7 cellular contexts compared by ENCODE assay signal in genomic region chr12:49111206-49111605, GRCh38. TPM values are rescaled to one million over a fixed set of nuclear protein-coding genes. Genes with fewer than 3 reads are reported as not detected.
DNase-seq lines count a peak whose midpoint lies in the region; ATAC-seq and TF ChIP-seq lines count a peak whose summit lies in the region.

No MANE protein-coding gene starts in this region.

- H3K4me1 ChIP-seq in SJCRH30: peaks cover 4% of the 10 kb centered on the region

- H3K9me3 ChIP-seq in SJCRH30 (replicated peaks): 0 out of 2 replicates have a peak, but pooled peaks cover 3% of the 10 kb centered on the region

- no peak for TF ChIP-seq CTCF in fibroblast of the aortic adventitia (IDR thresholded peaks at IDR 0.05; ENCODE audit: insufficient read depth, low read length)

- DNase-seq in SJCRH30: no peak
- DNase-seq in fibroblast of the aortic adventitia (ENCODE audit: low read depth): no peak
- DNase-seq in cortex of kidney (lab: John Stamatoyannopoulos, UW): no peak
- DNase-seq in NCI-H2029 (lab: John Stamatoyannopoulos, UW): no peak
- DNase-seq in putamen (ENCODE audit: low spot score): no peak

- peak; percentile 2 for ATAC-seq in GM21786 (IDR thresholded peaks at IDR 0.05; ENCODE audit: unreplicated experiment)

- no peaks in the 10 kb centered on the region for H3K27me3 ChIP-seq in SJCRH30

- H3K4me3 ChIP-seq in SJCRH30 (peak overlapping the region; percentile 70), fibroblast of the aortic adventitia (ENCODE audit: low read depth, low read length) (peak overlapping the region; percentile 61), skin epidermis (peak overlapping the region; percentile 83 to 95 (median 91))

- no peaks in the 10 kb centered on the region for H3K36me3 ChIP-seq in SJCRH30

- H3K27ac ChIP-seq in SJCRH30 (no peak overlapping the region), skin epidermis (peak overlapping the region in 19 of 21 experiments; percentile 37 to 99 (median 95))

RNA-seq across cellular contexts. Expression of gene LMBR1L, which starts 0.6 kb away (rescaled TPM):
- total RNA-seq in SJCRH30 (2014; rRNA removed; shearing (Covaris generic)): 17.8 and 28.9 TPM in 2 replicates
- total RNA-seq in fibroblast of the aortic adventitia (ENCODE audit: low replicate concordance): 20.2 and 57.3 TPM in 2 replicates

RNA-seq across cellular contexts. Expression of gene DHH, which starts 16.6 kb away (rescaled TPM):
- total RNA-seq in SJCRH30 (2014; rRNA removed; shearing (Covaris generic)): 0.04 and 0.13 TPM in 2 replicates
- 0.41 TPM in 1 of 2 replicates, not detected in the other for total RNA-seq in fibroblast of the aortic adventitia (ENCODE audit: low replicate concordance)

RNA-seq across cellular contexts. Expression of gene TUBA1B, which starts 20.0 kb away (rescaled TPM):
- 5,262 and 5,317 TPM in 2 replicates for total RNA-seq in SJCRH30 (2014; rRNA removed; shearing (Covaris generic))
- 159 and 2,451 TPM in 2 replicates for total RNA-seq in fibroblast of the aortic adventitia (ENCODE audit: low replicate concordance)

RNA-seq across cellular contexts. Expression of gene RHEBL1, which starts 41.4 kb away (rescaled TPM):
- total RNA-seq in SJCRH30 (2014; rRNA removed; shearing (Covaris generic)): 8.8 and 9.0 TPM in 2 replicates
- 0.25 and 0.54 TPM in 2 replicates for total RNA-seq in fibroblast of the aortic adventitia (ENCODE audit: low replicate concordance)

RNA-seq across cellular contexts. Expression of gene KMT2D, which starts 50.6 kb away (rescaled TPM):
- total RNA-seq in SJCRH30 (2014; rRNA removed; shearing (Covaris generic)): 30.1 and 31.2 TPM in 2 replicates
- 22.6 and 23.8 TPM in 2 replicates for total RNA-seq in fibroblast of the aortic adventitia (ENCODE audit: low replicate concordance)
